Comparison of ENCODE assay signal across 16 cellular contexts in genomic region chr6:165807249-165807951, GRCh38.
"Had no signal": no experiment of that assay in that cellular context is flagged by ENCODE, and none has a peak within 500 bp of the region (broad histone marks: within the 10 kb centered on the region; RNA-seq: fewer than 3 reads in every experiment).

No MANE protein-coding gene starts in this region.

- H3K36me3 Mint-ChIP-seq: mesothelial cell of epicardium, natural killer cell had no signal

- H3K9me3 ChIP-seq: lower lobe of right lung, tibial artery had no signal

- H3K4me3 Mint-ChIP-seq: central memory CD8-positive, alpha-beta T cell; memory B cell; mesothelial cell of epicardium; natural killer cell; neural crest cell had no signal

- H3K36me3 ChIP-seq: lower lobe of right lung, tibial artery had no signal

- H3K4me1 ChIP-seq: lower lobe of right lung had no signal

- DNase-seq: cortex of kidney; dorsolateral prefrontal cortex; effector CD8-positive, alpha-beta T cell; hippocampal formation; lower lobe of right lung; natural killer cell; posterior cingulate gyrus; stimulated activated CD4-positive, alpha-beta T cell treated with anti-CD3 and anti-CD28 coated beads, Interleukin-2, amount 100 ng/mL, for 48 hours; stimulated activated naive CD8-positive, alpha-beta T cell treated with anti-CD3 and anti-CD28 coated beads, Interleukin-15, Interleukin-2, amounts not matched to agents 100 U/mL and 50 U/mL, for 24 hours; tibial artery had no signal

- H3K27ac Mint-ChIP-seq: memory B cell, mesothelial cell of epicardium, natural killer cell had no signal

- H3K27ac ChIP-seq: dorsolateral prefrontal cortex, lower lobe of right lung, tibial artery had no signal

- H3K4me3 ChIP-seq: dorsolateral prefrontal cortex, lower lobe of right lung, smooth muscle cell, tibial artery had no signal

- H3K9me3 Mint-ChIP-seq: natural killer cell had no signal

- H3K4me1 Mint-ChIP-seq: memory B cell had no signal

- ATAC-seq: left lobe of liver; lower lobe of right lung; natural killer cell; stimulated activated naive CD8-positive, alpha-beta T cell treated with anti-CD3 and anti-CD28 coated beads, Interleukin-15, Interleukin-2, amounts not matched to agents 100 U/mL and 50 U/mL, for 24 hours had no signal
